ENCODE assay signal across 9 cellular contexts in the genomic region with DNA sequence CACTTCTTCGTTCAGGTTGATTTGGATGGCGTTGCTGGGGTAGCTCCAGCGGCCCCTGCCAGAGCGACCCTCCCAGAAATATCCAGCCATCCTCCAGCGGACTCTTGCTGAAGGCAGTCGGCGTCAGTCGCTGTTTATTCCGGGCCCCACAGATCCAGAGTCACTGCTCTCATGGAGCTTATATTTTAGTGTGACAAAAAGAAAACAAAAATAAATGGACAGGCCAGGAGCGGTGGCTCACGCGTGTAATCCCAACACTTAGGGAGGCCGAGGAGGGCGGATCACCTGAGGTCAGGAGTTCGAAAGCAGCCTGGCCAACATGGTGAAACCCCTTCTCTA. TPM values are rescaled to one million over a fixed set of nuclear protein-coding genes. Genes with fewer than 3 reads are reported as not detected.
DNase-seq lines count a peak whose midpoint lies in the region; ATAC-seq and TF ChIP-seq lines count a peak whose summit lies in the region.
"Had no signal": no experiment of that assay in that cellular context is flagged by ENCODE, and none has a peak within 500 bp of the region (broad histone marks: within the 10 kb centered on the region; RNA-seq: fewer than 3 reads in every experiment).

No MANE protein-coding gene starts in this region.

- peak overlapping the region; percentile 90 for H3K4me3 ChIP-seq in ACC112 (ENCODE audit: low read depth, low read length)
- H3K4me3 ChIP-seq in IMR-90 (ENCODE audit: insufficient read depth, low read depth, low read length) = peak overlapping the region; percentile 80
- H3K4me3 ChIP-seq in choroid plexus epithelial cell (ENCODE audit: low read depth, low read length) = peak overlapping the region; percentile 95
- H3K4me3 ChIP-seq in mucosa of rectum (ENCODE audit: low read length in 2 of 2) = peak overlapping the region; percentile 94 to 99

- WGBS in IMR-90 (ENCODE audit: extremely low coverage in 2 of 2, insufficient read length in 1 of 2), 2 experiments = no CpG with 5 or more reads among the region's 15 CpGs

- peak overlapping the region; percentile 80 for H3K23ac ChIP-seq in IMR-90 (ENCODE audit: low read depth, low read length)

- H3K9me3 ChIP-seq in IMR-90 (ENCODE audit: control insufficient read depth, insufficient read depth, low read length) = no peaks in the 10 kb centered on the region
- H3K9me3 ChIP-seq in mucosa of rectum (ENCODE audit: control insufficient read depth in 2 of 2, low read length in 2 of 2) = no peaks in the 10 kb centered on the region

- H2BK15ac ChIP-seq in IMR-90 (ENCODE audit: low read depth, low read length) = no peak overlapping the region

- H3K36me3 ChIP-seq in ACC112 (ENCODE audit: insufficient read depth, low read length) = 0 out of 2 replicates have a peak, but pooled peaks cover 3% of the 10 kb centered on the region
- H3K36me3 ChIP-seq in IMR-90 (ENCODE audit: control insufficient read depth, insufficient read depth, low read length) = peaks cover 2% of the 10 kb centered on the region; the same call in 1 of the 2 replicates
- H3K36me3 ChIP-seq in mucosa of rectum (ENCODE audit: control insufficient read depth in 2 of 2, insufficient read depth in 2 of 2, low read length in 2 of 2) = peaks cover 5 to 14% of the 10 kb centered on the region in 2 donors

- H3K27me3 ChIP-seq in ACC112 (ENCODE audit: insufficient read depth, low read length) (no peaks in the 10 kb centered on the region), IMR-90 (ENCODE audit: control insufficient read depth, insufficient read depth, low read length) (no peaks in the 10 kb centered on the region), mucosa of rectum (ENCODE audit: control insufficient read depth in 2 of 2, insufficient read depth in 2 of 2, low read length in 2 of 2) (no peaks in the 10 kb centered on the region)

- H4K91ac ChIP-seq in IMR-90 (ENCODE audit: insufficient read depth, low read depth, low read length) = peak overlapping the region; percentile 75

- TF ChIP-seq POLR2A in IMR-90 (IDR thresholded peaks at IDR 0.05; ENCODE audit: low read depth, low read length) = no peak

- H3K27ac ChIP-seq in ACC112 (ENCODE audit: low read depth, low read length) = peak overlapping the region; percentile 95
- H3K27ac ChIP-seq in IMR-90 (ENCODE audit: insufficient read depth, low read length) = peak overlapping the region; percentile 91
- peak overlapping the region; percentile 88 to 94 for H3K27ac ChIP-seq in mucosa of rectum (ENCODE audit: low read depth in 2 of 2, low read length in 2 of 2)

- peaks cover 15 to 16% of the 10 kb centered on the region in 2 experiments for H3K79me1 ChIP-seq in IMR-90 (ENCODE audit: low read depth in 1 of 2, low read length in 2 of 2)

- no peak for TF ChIP-seq RAD21 in IMR-90 (IDR thresholded peaks at IDR 0.05; ENCODE audit: low read length)

- H3K9me1 ChIP-seq in IMR-90 (ENCODE audit: insufficient read depth, low read length) = no peaks in the 10 kb centered on the region

- H4K8ac ChIP-seq in IMR-90 (ENCODE audit: low read depth in 2 of 2, low read length in 2 of 2) = peak overlapping the region; percentile 61 to 96

- H2AK9ac ChIP-seq in IMR-90 (replicated peaks; ENCODE audit: low read depth, low read length, poor library complexity) = peak overlapping the region; percentile 85

- peak overlapping the region; percentile 89 for H4K5ac ChIP-seq in IMR-90 (ENCODE audit: low read depth, low read length)

- H3K4me1 ChIP-seq in ACC112 (ENCODE audit: control insufficient read depth, insufficient read depth, low read length, unreplicated experiment) (peaks cover 7% of the 10 kb centered on the region), IMR-90 (ENCODE audit: control insufficient read depth, insufficient read depth, low read length) (peaks cover 2% of the 10 kb centered on the region; the same call in 1 of the 2 replicates), mucosa of rectum (ENCODE audit: control insufficient read depth in 2 of 2, insufficient read depth in 2 of 2, low read length in 2 of 2) (peaks cover 6% of the 10 kb centered on the region in 2 donors)

- H2BK20ac ChIP-seq in IMR-90 (ENCODE audit: low read depth, low read length) = no peak overlapping the region

- peak overlapping the region; percentile 27; the same call in 1 of the 2 replicates for H2BK120ac ChIP-seq in IMR-90 (ENCODE audit: low read depth, low read length)

- H4K20me1 ChIP-seq in IMR-90 (ENCODE audit: insufficient read depth, low read length) = peaks cover 4% of the 10 kb centered on the region; the same call in 1 of the 2 replicates

- dilution Hi-C loops in IMR-90 (cut with HindIII; ENCODE audit: low sequenced_read_pairs, unreplicated experiment) = no loop called here

- intact Hi-C loops in IMR-90 (cut with micrococcal nuclease) = loop anchor here (2.0 kb wide), 1 partner anchor 114 kb away; no protein-coding TSS in a partner anchor

- H2BK5ac ChIP-seq in IMR-90 (ENCODE audit: low read depth, low read length, poor library complexity, severe bottlenecking) = peak overlapping the region; percentile 94

- H2AK5ac ChIP-seq in IMR-90 (ENCODE audit: low read depth, low read length) = peak overlapping the region; percentile 7; the same call in 1 of the 2 replicates

- CTCF ChIA-PET in IMR-90 (lab: Yijun Ruan, JAX) = interaction anchor here (4.3 kb wide), 1 partner anchor 12 kb away, joined by 26 read pairs; no protein-coding TSS in a partner anchor

- BruUV-seq in IMR-90 (replicated peaks; lab: Mats Ljungman, UMichigan) = no TSS peak

- peaks cover 20% of the 10 kb centered on the region for H3K79me2 ChIP-seq in ACC112 (ENCODE audit: control insufficient read depth, insufficient read depth, low read length, unreplicated experiment)

- peak overlapping the region; percentile 95 for H3K4ac ChIP-seq in IMR-90 (ENCODE audit: low read depth, low read length)

- H3K56ac ChIP-seq in IMR-90 (ENCODE audit: extremely low read depth, insufficient read depth, low read length) = peak overlapping the region; percentile 96

- peak; percentile 21 for ATAC-seq in IMR-90 (ENCODE audit: low read depth)
- ATAC-seq in HG03354 (IDR thresholded peaks at IDR 0.05; ENCODE audit: poor library complexity, severe bottlenecking, unreplicated experiment) = no peak
- ATAC-seq in HG03025 (IDR thresholded peaks at IDR 0.05; ENCODE audit: low FRiP score, unreplicated experiment) = no peak
- ATAC-seq in HG02970 (IDR thresholded peaks at IDR 0.05; ENCODE audit: low FRiP score, unreplicated experiment) = no peak

- peak overlapping the region; percentile 92 for H2AFZ ChIP-seq in ACC112 (ENCODE audit: low read length, unreplicated experiment)
- H2AFZ ChIP-seq in IMR-90 (replicated peaks; ENCODE audit: low read length, poor library complexity) = peak overlapping the region; percentile 100

- TF ChIP-seq CTCF in IMR-90 (conservative IDR thresholded peaks at IDR 0.05; ENCODE audit: low read depth, low read length) (no peak), choroid plexus epithelial cell (conservative IDR thresholded peaks at IDR 0.05; ENCODE audit: low read depth, low read length) (no peak)

- H3K18ac ChIP-seq in IMR-90 (ENCODE audit: low read depth, low read length) = peak overlapping the region; percentile 58

- in situ Hi-C loops in IMR-90 (cut with MboI; ENCODE audit: low sequenced_read_pairs) = no loop called here

- H3K9ac ChIP-seq in IMR-90 (ENCODE audit: low read depth, low read length) = peak overlapping the region; percentile 85
- peak overlapping the region; percentile 67 to 84 for H3K9ac ChIP-seq in mucosa of rectum (ENCODE audit: low read depth in 1 of 2, low read length in 2 of 2)

- DNase-seq in IMR-90 = no peak
- DNase-seq in choroid plexus epithelial cell (ENCODE audit: low read depth) = no peak
- DNase-seq in activated CD4-positive, alpha-beta T cell treated with anti-CD3 and anti-CD28 coated beads for 4 hours = no peak

- H3K14ac ChIP-seq in IMR-90 (replicated peaks; ENCODE audit: low read depth, low read length) = peak overlapping the region; percentile 94

- POLR2A ChIA-PET in IMR-90 (lab: Charles Lee; ENCODE audit: unreplicated experiment) = no interaction called here

- H3K4me2 ChIP-seq in IMR-90 (ENCODE audit: low read depth, low read length) = peak overlapping the region; percentile 93

TF ChIP-seq in IMR-90, 13 proteins besides CTCF, POLR2A, EP300 and RAD21 (continues in another document):
- no peak for TF ChIP-seq SMC3 (IDR thresholded peaks at IDR 0.05; ENCODE audit: low read depth, low read length)
- TF ChIP-seq, protein P1, sequence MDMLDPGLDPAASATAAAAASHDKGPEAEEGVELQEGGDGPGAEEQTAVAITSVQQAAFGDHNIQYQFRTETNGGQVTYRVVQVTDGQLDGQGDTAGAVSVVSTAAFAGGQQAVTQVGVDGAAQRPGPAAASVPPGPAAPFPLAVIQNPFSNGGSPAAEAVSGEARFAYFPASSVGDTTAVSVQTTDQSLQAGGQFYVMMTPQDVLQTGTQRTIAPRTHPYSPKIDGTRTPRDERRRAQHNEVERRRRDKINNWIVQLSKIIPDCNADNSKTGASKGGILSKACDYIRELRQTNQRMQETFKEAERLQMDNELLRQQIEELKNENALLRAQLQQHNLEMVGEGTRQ (IDR thresholded peaks at IDR 0.05; ENCODE audit: low read depth, low read length) = no peak
- no peak for TF ChIP-seq MXI1 (IDR thresholded peaks at IDR 0.05; ENCODE audit: borderline replicate concordance, low read depth, low read length)
- TF ChIP-seq MAZ (IDR thresholded peaks at IDR 0.05; ENCODE audit: borderline replicate concordance, low read depth, low read length) = no peak
- TF ChIP-seq, protein P2, sequence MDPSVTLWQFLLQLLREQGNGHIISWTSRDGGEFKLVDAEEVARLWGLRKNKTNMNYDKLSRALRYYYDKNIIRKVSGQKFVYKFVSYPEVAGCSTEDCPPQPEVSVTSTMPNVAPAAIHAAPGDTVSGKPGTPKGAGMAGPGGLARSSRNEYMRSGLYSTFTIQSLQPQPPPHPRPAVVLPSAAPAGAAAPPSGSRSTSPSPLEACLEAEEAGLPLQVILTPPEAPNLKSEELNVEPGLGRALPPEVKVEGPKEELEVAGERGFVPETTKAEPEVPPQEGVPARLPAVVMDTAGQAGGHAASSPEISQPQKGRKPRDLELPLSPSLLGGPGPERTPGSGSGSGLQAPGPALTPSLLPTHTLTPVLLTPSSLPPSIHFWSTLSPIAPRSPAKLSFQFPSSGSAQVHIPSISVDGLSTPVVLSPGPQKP (IDR thresholded peaks at IDR 0.05; ENCODE audit: borderline replicate concordance, low read depth, low read length) = no peak
- TF ChIP-seq FOS (IDR thresholded peaks at IDR 0.05; ENCODE audit: low read depth, low read length) = no peak
- TF ChIP-seq CHD1 (IDR thresholded peaks at IDR 0.05; ENCODE audit: low read depth, low read length) = no peak
- TF ChIP-seq BHLHE40 (IDR thresholded peaks at IDR 0.05; ENCODE audit: low read depth, low read length) = no peak
- no peak for TF ChIP-seq NFE2L2 (IDR thresholded peaks at IDR 0.05; ENCODE audit: low read depth, low read length)
- TF ChIP-seq RCOR1 (IDR thresholded peaks at IDR 0.05; ENCODE audit: insufficient replicate concordance, low read length) = no peak

RNA-seq across cellular contexts. Expression of a gene that starts 0.8 kb away (rescaled TPM):
- total RNA-seq in IMR-90 (2012; rRNA removed) = 8.1 and 16.1 TPM in 2 replicates
- 25.7 and 28.1 TPM in 2 replicates for polyA plus RNA-seq in IMR-90 (2012; rRNA removed)
- polyA plus RNA-seq in IMR-90 (2012; cell fraction: cytosol; rRNA removed) = 18.2 and 22.3 TPM in 2 replicates
- polyA plus RNA-seq in IMR-90 (2012; cell fraction: nucleus; rRNA removed; ENCODE audit: low replicate concordance) = 17.4 and 29.5 TPM in 2 replicates

RNA-seq across cellular contexts. Expression of a gene that starts 27.6 kb away (rescaled TPM):
- total RNA-seq in IMR-90 (2012; rRNA removed) = not detected in 2 replicates
- 0.09 TPM in 1 of 2 replicates, not detected in the other for polyA plus RNA-seq in IMR-90 (2012; rRNA removed)
- polyA plus RNA-seq in IMR-90 (2012; cell fraction: cytosol; rRNA removed) = not detected in 2 replicates
- polyA plus RNA-seq in IMR-90 (2012; cell fraction: nucleus; rRNA removed; ENCODE audit: low replicate concordance) = 0.03 and 0.09 TPM in 2 replicates
- total RNA-seq: subcutaneous adipose tissue had no signal
